Comparison of ENCODE assay signal across 19 cellular contexts in the genomic region with DNA sequence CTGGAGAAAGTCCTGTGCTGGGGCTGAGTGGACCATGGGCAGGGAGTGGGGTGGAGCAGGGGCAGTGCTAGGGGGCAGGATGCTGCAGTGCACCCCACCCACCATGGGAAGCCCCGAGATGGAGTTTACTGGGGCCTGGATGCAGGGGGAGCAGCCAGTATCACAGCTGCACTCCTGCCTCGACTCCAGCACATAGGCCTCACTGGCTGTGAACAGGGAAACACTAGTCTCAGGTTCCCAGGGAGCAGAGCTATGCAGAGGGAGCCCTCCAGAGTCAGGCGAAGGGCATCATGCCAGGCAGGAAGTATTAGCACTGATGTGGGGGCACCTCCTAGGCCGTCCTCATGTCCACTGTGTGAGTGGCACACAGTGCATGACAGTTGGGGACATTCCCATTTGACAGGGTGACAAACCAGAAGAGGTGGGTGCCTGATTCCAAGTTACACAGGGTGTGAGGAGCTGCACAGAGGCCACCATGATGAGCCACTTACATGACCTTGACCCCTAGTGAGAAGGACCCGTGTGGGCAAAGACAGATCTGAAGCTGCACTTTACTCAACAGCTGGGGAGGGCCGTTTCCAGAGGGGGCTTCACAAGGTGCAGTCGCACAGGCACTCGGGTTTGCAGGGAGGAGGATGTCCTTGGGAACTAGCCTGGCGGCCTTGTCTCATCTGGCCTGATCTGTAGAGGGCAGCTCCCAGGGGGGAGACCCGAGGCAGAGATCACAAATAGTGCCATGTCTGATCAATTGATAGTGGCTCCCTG.
A peak's percentile ranks its signal among the peaks of the same experiment; 100 is the strongest.
DNase-seq lines count a peak whose midpoint lies in the region; ATAC-seq and TF ChIP-seq lines count a peak whose summit lies in the region.
"Had no signal": no experiment of that assay in that cellular context is flagged by ENCODE, and none has a peak within 500 bp of the region (broad histone marks: within the 10 kb centered on the region; RNA-seq: fewer than 3 reads in every experiment).

No MANE protein-coding gene starts in this region.

- no peaks in the 10 kb centered on the region for H3K27me3 ChIP-seq in PC-3 (ENCODE audit: low read length)

- intact Hi-C loops in PC-3 (cut with micrococcal nuclease) (no loop called here), sciatic nerve (cut with DNase I) (no loop called here)

- H3K4me3 ChIP-seq in PC-3 (ENCODE audit: low read length) = no peak overlapping the region
- H3K4me3 ChIP-seq: SJSA1, tibial artery had no signal

- no peaks in the 10 kb centered on the region for H4K20me1 ChIP-seq in PC-3 (ENCODE audit: low read length)

- H3K4me2 ChIP-seq in PC-3 (ENCODE audit: low read length) = no peak overlapping the region

- H3F3A ChIP-seq in PC-3 (ENCODE audit: low read length, unreplicated experiment) = no peaks in the 10 kb centered on the region

- CTCF ChIA-PET in PC-3 (lab: Charles Lee) = no interaction called here

- POLR2A ChIA-PET in PC-3 (lab: Charles Lee; ENCODE audit: unreplicated experiment) = no interaction called here

- no peaks in the 10 kb centered on the region for H3K4me1 ChIP-seq in PC-3 (ENCODE audit: insufficient read depth, low read length)

- peak overlapping the region; percentile 58 for H3K27ac Mint-ChIP-seq in activated T-cell treated with anti-CD3 and anti-CD28 coated beads, Interleukin-2, amount 50 U/mL, for 24 hours
- H3K27ac Mint-ChIP-seq in central memory CD8-positive, alpha-beta T cell (ENCODE audit: low read depth) = peak overlapping the region; percentile 9
- peak overlapping the region; percentile 69 for H3K27ac Mint-ChIP-seq in stimulated activated effector memory CD8-positive, alpha-beta T cell treated with anti-CD3 and anti-CD28 coated beads, Interleukin-12 subunit alpha, Interleukin-12 subunit beta, amount 100 ng/mL, for 72 hours

- H3K9ac ChIP-seq in PC-3 (ENCODE audit: low read length) = no peak overlapping the region

- peaks cover 21% of the 10 kb centered on the region for H3K36me3 Mint-ChIP-seq in activated T-cell treated with anti-CD3 and anti-CD28 coated beads, Interleukin-2, amount 50 U/mL, for 24 hours (ENCODE audit: low read depth)
- H3K36me3 Mint-ChIP-seq in central memory CD8-positive, alpha-beta T cell (ENCODE audit: insufficient read depth) = peaks cover 8% of the 10 kb centered on the region
- H3K36me3 Mint-ChIP-seq in stimulated activated effector memory CD8-positive, alpha-beta T cell treated with anti-CD3 and anti-CD28 coated beads, Interleukin-12 subunit alpha, Interleukin-12 subunit beta, amount 100 ng/mL, for 72 hours = peaks cover 65% of the 10 kb centered on the region

- peaks cover 13% of the 10 kb centered on the region for H3K27me3 Mint-ChIP-seq in activated T-cell treated with anti-CD3 and anti-CD28 coated beads, Interleukin-2, amount 50 U/mL, for 24 hours
- no peaks in the 10 kb centered on the region for H3K27me3 Mint-ChIP-seq in central memory CD8-positive, alpha-beta T cell

- H3K9me3 Mint-ChIP-seq in activated T-cell treated with anti-CD3 and anti-CD28 coated beads, Interleukin-2, amount 50 U/mL, for 24 hours = no peaks in the 10 kb centered on the region
- H3K9me3 Mint-ChIP-seq in central memory CD8-positive, alpha-beta T cell = no peaks in the 10 kb centered on the region
- H3K9me3 Mint-ChIP-seq in stimulated activated effector memory CD8-positive, alpha-beta T cell treated with anti-CD3 and anti-CD28 coated beads, Interleukin-12 subunit alpha, Interleukin-12 subunit beta, amount 100 ng/mL, for 72 hours = no peaks in the 10 kb centered on the region

- H3K4me3 Mint-ChIP-seq in activated T-cell treated with anti-CD3 and anti-CD28 coated beads, Interleukin-2, amount 50 U/mL, for 24 hours = no peak overlapping the region
- H3K4me3 Mint-ChIP-seq in central memory CD8-positive, alpha-beta T cell = no peak overlapping the region
- no peak overlapping the region for H3K4me3 Mint-ChIP-seq in stimulated activated effector memory CD8-positive, alpha-beta T cell treated with anti-CD3 and anti-CD28 coated beads, Interleukin-12 subunit alpha, Interleukin-12 subunit beta, amount 100 ng/mL, for 72 hours

- TF ChIP-seq CTCF in PC-3 (conservative IDR thresholded peaks at IDR 0.05; ENCODE audit: low read depth, low read length) = no peak

- H3K79me2 ChIP-seq in PC-3 (ENCODE audit: low read length) = no peaks in the 10 kb centered on the region

- peaks cover 29% of the 10 kb centered on the region for H3K4me1 Mint-ChIP-seq in activated T-cell treated with anti-CD3 and anti-CD28 coated beads, Interleukin-2, amount 50 U/mL, for 24 hours (ENCODE audit: low read depth)
- H3K4me1 Mint-ChIP-seq in central memory CD8-positive, alpha-beta T cell = peaks cover 35% of the 10 kb centered on the region
- H3K4me1 Mint-ChIP-seq in stimulated activated effector memory CD8-positive, alpha-beta T cell treated with anti-CD3 and anti-CD28 coated beads, Interleukin-12 subunit alpha, Interleukin-12 subunit beta, amount 100 ng/mL, for 72 hours = peaks cover 49% of the 10 kb centered on the region

- no TSS peak for BruUV-seq in PC-3 (replicated peaks; lab: Mats Ljungman, UMichigan)

- ATAC-seq in PC-3 = peak; percentile 6; the same call in 1 of the 2 replicates
- ATAC-seq in central memory CD8-positive, alpha-beta T cell (replicated peaks; ENCODE audit: extremely low read depth, poor library complexity, severe bottlenecking) = no peak
- ATAC-seq in stimulated activated effector memory CD8-positive, alpha-beta T cell treated with anti-CD3 and anti-CD28 coated beads, Interleukin-12 subunit alpha, Interleukin-12 subunit beta, amount 100 ng/mL, for 72 hours = no peak
- no peak for ATAC-seq in sciatic nerve

- H3K9me3 ChIP-seq in PC-3 (ENCODE audit: low read length) = no peaks in the 10 kb centered on the region
- H3K9me3 ChIP-seq: tibial artery had no signal

- no peaks in the 10 kb centered on the region for H3K9me2 ChIP-seq in PC-3 (replicated peaks; ENCODE audit: low read length)

- no peak overlapping the region for H2AFZ ChIP-seq in PC-3 (ENCODE audit: low read length)

- no peak for DNase-seq in activated T-cell treated with anti-CD3 and anti-CD28 coated beads, Interleukin-2, amount 50 U/mL, for 24 hours
- no peak for DNase-seq in activated T-cell treated with anti-CD3 and anti-CD28 coated beads, Interleukin-2, amount 50 U/mL, for 1 hour
- DNase-seq in PC-3 (no peak), NCI-H2081 treated with DMSO at 0.1 percent for 48 hours (lab: John Stamatoyannopoulos, UW) (no peak), sciatic nerve (ENCODE audit: low spot score) (no peak), NCI-H748 (lab: John Stamatoyannopoulos, UW; ENCODE audit: unreplicated experiment) (no peak)
- no peak for DNase-seq in central memory CD8-positive, alpha-beta T cell (ENCODE audit: low spot score in 2 of 2)
- DNase-seq in stimulated activated effector memory CD8-positive, alpha-beta T cell treated with anti-CD3 and anti-CD28 coated beads, Interleukin-12 subunit alpha, Interleukin-12 subunit beta, amount 100 ng/mL, for 72 hours (ENCODE audit: low spot score in 2 of 2) = no peak
- DNase-seq: ACHN; COR-L47; erythroblast; Karpas-422; NCI-H1436 treated with DMSO at 0.1 percent for 48 hours; NCI-H345; stimulated activated CD4-positive, alpha-beta T cell treated with anti-CD3 and anti-CD28 coated beads, Interleukin-4, amount 100 ng/mL, for 24 hours; T1000; tibial artery had no signal

- no peaks in the 10 kb centered on the region for H3K36me3 ChIP-seq in PC-3 (ENCODE audit: low read depth, low read length)
- H3K36me3 ChIP-seq: SJSA1 had no signal

- no peak overlapping the region for H3K27ac ChIP-seq in PC-3 (ENCODE audit: low read length)
- H3K27ac ChIP-seq: HL-60, SJSA1, tibial artery had no signal

Comparison
In these comparisons a context has a peak if more than half of its experiments do, and no peak if none do; other contexts are left out.
1. H3K27ac Mint-ChIP-seq: peak in every context shown above with its lines; median percentile 69 in stimulated activated effector memory CD8-positive, alpha-beta T cell treated with anti-CD3 and anti-CD28 coated beads, Interleukin-12 subunit alpha, Interleukin-12 subunit beta, amount 100 ng/mL, for 72 hours; 58 in activated T-cell treated with anti-CD3 and anti-CD28 coated beads, Interleukin-2, amount 50 U/mL, for 24 hours; 9 in central memory CD8-positive, alpha-beta T cell.